ENCODE assay signal across 14 cellular contexts in genomic region chr15:34119291-34119690, GRCh38. TPM values are rescaled to one million over a fixed set of nuclear protein-coding genes. Genes with fewer than 3 reads are reported as not detected.
DNase-seq lines count a peak whose midpoint lies in the region; ATAC-seq, FAIRE-seq and TF ChIP-seq lines count a peak whose summit lies in the region.
"Had no signal": no experiment of that assay in that cellular context is flagged by ENCODE, and none has a peak within 500 bp of the region (broad histone marks: within the 10 kb centered on the region; RNA-seq: fewer than 3 reads in every experiment).

No MANE protein-coding gene starts in this region.

- no peaks in the 10 kb centered on the region for H3K4me1 ChIP-seq in foreskin keratinocyte

- in situ Hi-C loops in Caki2 (cut with HindIII; ENCODE audit: low pct_unique_long_range_greater_than_20kb, low sequenced_read_pairs) (no loop called here), SK-MEL-5 (cut with HindIII; ENCODE audit: low pct_unique_long_range_greater_than_20kb, low sequenced_read_pairs) (no loop called here)

- peaks cover 6 to 26% of the 10 kb centered on the region in 2 donors for H3K27me3 Mint-ChIP-seq in natural killer cell (ENCODE audit: low read depth in 2 of 2)
- peaks cover 14 to 15% of the 10 kb centered on the region in 2 donors for H3K27me3 Mint-ChIP-seq in stimulated activated naive B cell treated with anti-CD40 and anti-IgM and Interleukin-4, amounts not matched to agents 10 μg/mL and 1 μg/mL and 100 μg/mL, for 72 hours

- TF ChIP-seq CTCF in foreskin keratinocyte (conservative IDR thresholded peaks at IDR 0.05) = peak; percentile 44
- no peak for TF ChIP-seq CTCF in natural killer cell (IDR thresholded peaks at IDR 0.05)

- H3K27me3 ChIP-seq in foreskin keratinocyte = no peaks in the 10 kb centered on the region

- intact Hi-C loops in natural killer cell (cut with micrococcal nuclease) = no loop called here

- no peaks in the 10 kb centered on the region for H3K4me1 Mint-ChIP-seq in natural killer cell
- no peaks in the 10 kb centered on the region for H3K4me1 Mint-ChIP-seq in stimulated activated naive B cell treated with anti-CD40 and anti-IgM and Interleukin-4, amounts not matched to agents 10 μg/mL and 1 μg/mL and 100 μg/mL, for 72 hours
- H3K4me1 Mint-ChIP-seq: immature natural killer cell had no signal

- H3K27ac Mint-ChIP-seq in natural killer cell = no peak overlapping the region
- no peak overlapping the region for H3K27ac Mint-ChIP-seq in stimulated activated naive B cell treated with anti-CD40 and anti-IgM and Interleukin-4, amounts not matched to agents 10 μg/mL and 1 μg/mL and 100 μg/mL, for 72 hours
- H3K27ac Mint-ChIP-seq: immature natural killer cell had no signal

- no peak overlapping the region for H3K4me3 Mint-ChIP-seq in natural killer cell
- no peak overlapping the region for H3K4me3 Mint-ChIP-seq in stimulated activated naive B cell treated with anti-CD40 and anti-IgM and Interleukin-4, amounts not matched to agents 10 μg/mL and 1 μg/mL and 100 μg/mL, for 72 hours
- H3K4me3 Mint-ChIP-seq: immature natural killer cell had no signal

- no peaks in the 10 kb centered on the region for H3K36me3 Mint-ChIP-seq in natural killer cell
- peaks cover 0 to 5% of the 10 kb centered on the region in 2 donors for H3K36me3 Mint-ChIP-seq in stimulated activated naive B cell treated with anti-CD40 and anti-IgM and Interleukin-4, amounts not matched to agents 10 μg/mL and 1 μg/mL and 100 μg/mL, for 72 hours

- DNase-seq in Caki2 (ENCODE audit: low read depth) (peak; percentile 16), HTR-8/SVneo (ENCODE audit: insufficient read length, low spot score) (peak; percentile 24), SK-MEL-5 (ENCODE audit: low read depth, low spot score) (peak; percentile 38), foreskin keratinocyte (peak in 1 of 2 donors; percentile 15), DMS79 treated with DMSO at 0.1 percent for 48 hours (lab: John Stamatoyannopoulos, UW) (no peak), natural killer cell (no peak), COLO829 (ENCODE audit: low spot score) (no peak)
- no peak for DNase-seq in stimulated activated naive B cell treated with anti-CD40 and anti-IgM and Interleukin-4, amounts not matched to agents 10 μg/mL and 1 μg/mL and 100 μg/mL, for 72 hours
- DNase-seq: DND-41, gastrocnemius medialis, immature natural killer cell, NCI-H1436, NCI-H526 had no signal

- no peaks in the 10 kb centered on the region for H3K9me3 Mint-ChIP-seq in natural killer cell
- H3K9me3 Mint-ChIP-seq in stimulated activated naive B cell treated with anti-CD40 and anti-IgM and Interleukin-4, amounts not matched to agents 10 μg/mL and 1 μg/mL and 100 μg/mL, for 72 hours = no peaks in the 10 kb centered on the region

- FAIRE-seq in HTR-8/SVneo (lab: Jason Lieb, UNC) = no peak
- FAIRE-seq: GM12891 had no signal

- no peak for ATAC-seq in foreskin keratinocyte
- ATAC-seq in natural killer cell = no peak
- no peak for ATAC-seq in stimulated activated naive B cell treated with anti-CD40 and anti-IgM and Interleukin-4, amounts not matched to agents 10 μg/mL and 1 μg/mL and 100 μg/mL, for 72 hours (replicated peaks)
- ATAC-seq: gastrocnemius medialis had no signal

- no peak overlapping the region for H3K27ac ChIP-seq in foreskin keratinocyte
- H3K27ac ChIP-seq: gastrocnemius medialis had no signal

RNA-seq across cellular contexts. Expression of gene PGBD4, which starts 17.4 kb away (rescaled TPM):
- total RNA-seq in Caki2 (2014; rRNA removed; shearing (Covaris generic); ENCODE audit: low replicate concordance) = 0.35 and 0.88 TPM in 2 replicates
- 3.0 TPM in 2 replicates for total RNA-seq in SK-MEL-5 (2014; rRNA removed; shearing (Covaris generic))
- polyA plus RNA-seq in SK-MEL-5 (2015; cell fraction: cytosol; rRNA removed) = 1.3 and 2.1 TPM in 2 replicates
- polyA plus RNA-seq in SK-MEL-5 (2015; cell fraction: nucleus; rRNA removed) = 9.9 and 11.4 TPM in 2 replicates
- total RNA-seq in foreskin keratinocyte = 0.88 and 0.95 TPM in 2 replicates
- 0.28 and 0.37 TPM in 2 replicates for polyA plus RNA-seq in foreskin keratinocyte
- total RNA-seq in natural killer cell = 1 to 10 TPM; 3.2 to 4.2 (median 4.0) TPM

RNA-seq across cellular contexts. Expression of gene EMC7, which starts 17.6 kb away (rescaled TPM):
- 37.4 and 51.1 TPM in 2 replicates for total RNA-seq in Caki2 (2014; rRNA removed; shearing (Covaris generic); ENCODE audit: low replicate concordance)
- total RNA-seq in SK-MEL-5 (2014; rRNA removed; shearing (Covaris generic)) = 49.6 and 58.5 TPM in 2 replicates
- 160 and 164 TPM in 2 replicates for polyA plus RNA-seq in SK-MEL-5 (2015; cell fraction: cytosol; rRNA removed)
- polyA plus RNA-seq in SK-MEL-5 (2015; cell fraction: nucleus; rRNA removed) = 9.1 and 10.5 TPM in 2 replicates
- total RNA-seq in foreskin keratinocyte (47.2 and 51.8 TPM in 2 replicates), natural killer cell (10 to 100 TPM; 55.9 to 60.8 (median 59.6) TPM)
- polyA plus RNA-seq in foreskin keratinocyte = 76.3 and 80.0 TPM in 2 replicates

Comparison
In these comparisons a context has a peak if more than half of its experiments do, and no peak if none do; other contexts are left out.
1. DNase-seq: peak in Caki2 (single experiment), HTR-8/SVneo (single experiment) and SK-MEL-5 (single experiment); none in DMS79 treated with DMSO at 0.1 percent for 48 hours (single experiment), natural killer cell (single experiment), stimulated activated naive B cell treated with anti-CD40 and anti-IgM and Interleukin-4, amounts not matched to agents 10 μg/mL and 1 μg/mL and 100 μg/mL, for 72 hours (single experiment) and COLO829 (single experiment).